Comparison of ENCODE assay signal across 8 cellular contexts in the genomic region with DNA sequence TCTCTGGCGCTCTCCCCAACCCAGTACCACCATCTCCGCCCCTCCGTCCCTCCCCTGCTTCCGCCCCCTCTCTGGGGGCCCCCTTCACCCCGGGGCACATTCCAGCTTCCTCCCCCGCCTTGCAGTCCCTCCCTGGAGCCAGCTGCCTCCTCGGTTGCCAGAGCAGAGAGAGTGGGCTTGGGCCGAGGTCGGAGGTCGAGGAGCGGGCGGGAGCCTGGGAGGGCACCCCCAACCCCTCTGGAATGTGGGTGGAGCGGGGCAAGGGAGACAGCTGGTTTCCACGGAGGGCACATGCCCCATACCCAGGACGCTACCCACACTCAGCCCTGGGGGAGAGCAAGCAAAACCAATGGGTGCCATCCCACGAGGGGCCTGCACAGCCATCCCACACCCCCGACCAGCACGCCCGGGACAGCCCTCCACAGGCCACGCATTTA. TPM values are rescaled to one million over a fixed set of nuclear protein-coding genes. Genes with fewer than 3 reads are reported as not detected.
DNase-seq lines count a peak whose midpoint lies in the region; ATAC-seq and TF ChIP-seq lines count a peak whose summit lies in the region.

No MANE protein-coding gene starts in this region.

- peaks cover 2% of the 10 kb centered on the region for H3K4me1 ChIP-seq in urinary bladder (ENCODE audit: insufficient read depth)

- CTCF ChIA-PET in activated naive CD4-positive, alpha-beta T cell treated with anti-CD3 and anti-CD28 coated beads for 36 hours (lab: Charles Lee) = interaction anchor here (11.1 kb wide), 1 partner anchor 19 kb away, joined by 233 read pairs; a partner anchor contains a TSS

- no peaks in the 10 kb centered on the region for H3K27me3 ChIP-seq in brain microvascular endothelial cell (replicated peaks)

- H3K27ac Mint-ChIP-seq in activated naive CD4-positive, alpha-beta T cell treated with anti-CD3 and anti-CD28 coated beads for 36 hours = no peak overlapping the region
- H3K27ac Mint-ChIP-seq in mesothelial cell of epicardium = peak overlapping the region; percentile 88

- no peaks in the 10 kb centered on the region for H3K9me3 Mint-ChIP-seq in activated naive CD4-positive, alpha-beta T cell treated with anti-CD3 and anti-CD28 coated beads for 36 hours
- no peaks in the 10 kb centered on the region for H3K9me3 Mint-ChIP-seq in mesothelial cell of epicardium

- intact Hi-C loops in activated naive CD4-positive, alpha-beta T cell treated with anti-CD3 and anti-CD28 coated beads for 36 hours (cut with micrococcal nuclease) = loop anchor here (5.0 kb wide), 1 partner anchor 650 kb away; no protein-coding TSS in a partner anchor

- TF ChIP-seq CTCF in brain microvascular endothelial cell (IDR thresholded peaks at IDR 0.05; ENCODE audit: low read depth, low read length, missing control alignments) (no peak), mesothelial cell of epicardium (IDR thresholded peaks at IDR 0.05; ENCODE audit: unreplicated experiment) (no peak)

- peak overlapping the region; percentile 49 for H3K4me3 Mint-ChIP-seq in activated naive CD4-positive, alpha-beta T cell treated with anti-CD3 and anti-CD28 coated beads for 36 hours
- peak overlapping the region; percentile 46 for H3K4me3 Mint-ChIP-seq in mesothelial cell of epicardium

- peaks cover 51% of the 10 kb centered on the region for H3K4me1 Mint-ChIP-seq in activated naive CD4-positive, alpha-beta T cell treated with anti-CD3 and anti-CD28 coated beads for 36 hours (ENCODE audit: low read depth)
- peaks cover 45% of the 10 kb centered on the region for H3K4me1 Mint-ChIP-seq in mesothelial cell of epicardium

- H3K36me3 ChIP-seq in brain microvascular endothelial cell (replicated peaks) (peaks cover 7% of the 10 kb centered on the region), urinary bladder (ENCODE audit: insufficient read depth) (no peaks in the 10 kb centered on the region)

- 62% methylated on average over 20 of the region's 20 CpGs for WGBS in urinary bladder

- H3K36me3 Mint-ChIP-seq in activated naive CD4-positive, alpha-beta T cell treated with anti-CD3 and anti-CD28 coated beads for 36 hours (ENCODE audit: low read depth) = peaks cover 6% of the 10 kb centered on the region
- H3K36me3 Mint-ChIP-seq in mesothelial cell of epicardium = peaks cover 3% of the 10 kb centered on the region

- no peak for DNase-seq in activated naive CD4-positive, alpha-beta T cell treated with anti-CD3 and anti-CD28 coated beads for 36 hours
- no peak for DNase-seq in activated naive CD4-positive, alpha-beta T cell treated with anti-CD3 and anti-CD28 coated beads, Interleukin-2, amount 50 U/mL, for 16 hours
- no peak for DNase-seq in brain microvascular endothelial cell
- DNase-seq in mesothelial cell of epicardium (ENCODE audit: low spot score in 2 of 2, unreplicated experiment in 2 of 2) = no peak
- DNase-seq in activated effector memory CD4-positive, alpha-beta T cell treated with Interleukin-2 at 50 U/mL for 16 hours = no peak

- H3K27me3 Mint-ChIP-seq in activated naive CD4-positive, alpha-beta T cell treated with anti-CD3 and anti-CD28 coated beads for 36 hours (ENCODE audit: low read depth) = no peaks in the 10 kb centered on the region
- H3K27me3 Mint-ChIP-seq in mesothelial cell of epicardium (ENCODE audit: low read depth) = peaks cover 4% of the 10 kb centered on the region

- H3K27ac ChIP-seq in brain microvascular endothelial cell (no peak overlapping the region), urinary bladder (ENCODE audit: low read depth) (peak overlapping the region; percentile 86)

- H3K4me3 ChIP-seq in brain microvascular endothelial cell (ENCODE audit: low read depth, low read length) (peak overlapping the region; percentile 9), urinary bladder (ENCODE audit: low read depth, low read length) (no peak overlapping the region)

- in situ Hi-C loops in brain microvascular endothelial cell (cut with HindIII; ENCODE audit: low pct_ligation_motif_present, low sequenced_read_pairs) = no loop called here

- no peak for ATAC-seq in HG02852 (IDR thresholded peaks at IDR 0.05; ENCODE audit: unreplicated experiment)
- ATAC-seq in GM21390 (IDR thresholded peaks at IDR 0.05; ENCODE audit: unreplicated experiment) = no peak

RNA-seq across cellular contexts. Expression of a gene that starts 6.4 kb away (rescaled TPM):
- total RNA-seq in activated naive CD4-positive, alpha-beta T cell treated with anti-CD3 and anti-CD28 coated beads for 36 hours = 100 to 1,000 TPM; 167 to 183 TPM
- 659 to 674 TPM (median 670 TPM) in 3 replicates for total RNA-seq in mesothelial cell of epicardium
- total RNA-seq in urinary bladder = 267 TPM
- polyA plus RNA-seq in urinary bladder = 536 TPM

RNA-seq across cellular contexts. Expression of a gene that starts 12.6 kb away (rescaled TPM):
- total RNA-seq in activated naive CD4-positive, alpha-beta T cell treated with anti-CD3 and anti-CD28 coated beads for 36 hours = 10 to 100 TPM; 62.8 to 65.3 TPM
- 24.4 to 25.8 TPM (median 25.5 TPM) in 3 replicates for total RNA-seq in mesothelial cell of epicardium
- 4.9 TPM for total RNA-seq in urinary bladder
- 55.9 TPM for polyA plus RNA-seq in urinary bladder

RNA-seq across cellular contexts. Expression of a gene that starts 14.3 kb away (rescaled TPM):
- 10 to 100 TPM; 50.1 to 52.9 TPM for total RNA-seq in activated naive CD4-positive, alpha-beta T cell treated with anti-CD3 and anti-CD28 coated beads for 36 hours
- total RNA-seq in mesothelial cell of epicardium (168 to 177 TPM (median 172 TPM) in 3 replicates), urinary bladder (12.2 TPM)
- polyA plus RNA-seq in urinary bladder = 64.3 TPM

RNA-seq across cellular contexts. Expression of a gene that starts 21.2 kb away (rescaled TPM):
- 100 to 1,000 TPM; 153 TPM for total RNA-seq in activated naive CD4-positive, alpha-beta T cell treated with anti-CD3 and anti-CD28 coated beads for 36 hours
- total RNA-seq in mesothelial cell of epicardium (105 to 115 TPM (median 108 TPM) in 3 replicates), urinary bladder (9.5 TPM)
- 236 TPM for polyA plus RNA-seq in urinary bladder

RNA-seq across cellular contexts. Expression of a gene that starts 23.0 kb away (rescaled TPM):
- total RNA-seq in activated naive CD4-positive, alpha-beta T cell treated with anti-CD3 and anti-CD28 coated beads for 36 hours = not detected
- total RNA-seq in mesothelial cell of epicardium (13.1 to 15.0 TPM (median 14.0 TPM) in 3 replicates), urinary bladder (0.32 TPM)
- polyA plus RNA-seq in urinary bladder = 0.09 TPM
